In genomic region chr19:19372656-19373416, GRCh38 we compare ENCODE assay signal across 8 cellular contexts. TPM values are rescaled to one million over a fixed set of nuclear protein-coding genes. Genes with fewer than 3 reads are reported as not detected.
A peak's percentile ranks its signal among the peaks of the same experiment; 100 is the strongest.
DNase-seq lines count a peak whose midpoint lies in the region; ATAC-seq and TF ChIP-seq lines count a peak whose summit lies in the region.

No MANE protein-coding gene starts in this region.

- no peaks in the 10 kb centered on the region for H3K36me3 ChIP-seq in heart right ventricle

- H2BK20ac ChIP-seq in H9 (ENCODE audit: low read depth, low read length, poor library complexity, severe bottlenecking): no peak overlapping the region

- no peak overlapping the region for H2BK12ac ChIP-seq in H9 (ENCODE audit: insufficient read length, low read depth, low read length)

- no peaks in the 10 kb centered on the region for H4K20me1 ChIP-seq in H9 (ENCODE audit: control insufficient read depth, insufficient read depth, insufficient read length)

- no CpG with 5 or more reads among the region's 8 CpGs for WGBS in H9 (ENCODE audit: extremely low coverage, insufficient read length, low lambda C conversion rate)
- WGBS in heart right ventricle, 2 donors: 50 to 62% methylated on average over 8 of the region's 8 CpGs

- H3K9ac ChIP-seq in H9 (ENCODE audit: extremely low read depth, insufficient read length, low read length): no peak overlapping the region

- H4K8ac ChIP-seq in H9 (replicated peaks; ENCODE audit: insufficient read length, low read depth, low read length): no peak overlapping the region

- no peak overlapping the region for H4K5ac ChIP-seq in H9 (ENCODE audit: insufficient read length, low read depth, low read length)

- intact Hi-C loops in heart right ventricle (cut with DNase I): no loop called here

- TF ChIP-seq POLR2A in NB4 (IDR thresholded peaks at IDR 0.05; ENCODE audit: extremely low read depth, insufficient read length): peak; percentile 25

- no peak overlapping the region for H2AK5ac ChIP-seq in H9 (ENCODE audit: insufficient read length, low read length)

- no peak overlapping the region for H3K18ac ChIP-seq in H9 (ENCODE audit: insufficient read length, low read depth, low read length)

- no peak overlapping the region for H3K4me2 ChIP-seq in H9 (ENCODE audit: insufficient read depth, insufficient read length, low read length)

- H3K27me3 Mint-ChIP-seq in H9 (ENCODE audit: low read depth): no peaks in the 10 kb centered on the region
- H3K27me3 Mint-ChIP-seq in activated CD8-positive, alpha-beta T cell treated with anti-CD3 and anti-CD28 coated beads, Interleukin-2, amount 10 ng/mL, durations not matched to agents 7 days and 5 days (ENCODE audit: low read depth): no peaks in the 10 kb centered on the region

- H4K91ac ChIP-seq in H9 (ENCODE audit: insufficient read length, low read depth, low read length): no peak overlapping the region

- H3K27me3 ChIP-seq in H9 (ENCODE audit: insufficient read depth, low read length): no peaks in the 10 kb centered on the region
- no peaks in the 10 kb centered on the region for H3K27me3 ChIP-seq in heart right ventricle

- H3K9me3 Mint-ChIP-seq in H9: no peaks in the 10 kb centered on the region
- H3K9me3 Mint-ChIP-seq in activated CD8-positive, alpha-beta T cell treated with anti-CD3 and anti-CD28 coated beads, Interleukin-2, amount 10 ng/mL, durations not matched to agents 7 days and 5 days (ENCODE audit: insufficient read depth): no peaks in the 10 kb centered on the region

- no peak overlapping the region for H2BK120ac ChIP-seq in H9 (ENCODE audit: low read depth, low read length, poor library complexity, severe bottlenecking)

- TF ChIP-seq CTCF in H9 (conservative IDR thresholded peaks at IDR 0.05): no peak
- TF ChIP-seq CTCF in NB4 (IDR thresholded peaks at IDR 0.05; ENCODE audit: low read depth, low read length): no peak
- TF ChIP-seq CTCF in heart right ventricle (IDR thresholded peaks at IDR 0.05): no peak

- no peak overlapping the region for H3K4me3 Mint-ChIP-seq in H9
- peak overlapping the region; percentile 59 for H3K4me3 Mint-ChIP-seq in activated CD8-positive, alpha-beta T cell treated with anti-CD3 and anti-CD28 coated beads, Interleukin-2, amount 10 ng/mL, durations not matched to agents 7 days and 5 days

- H3K14ac ChIP-seq in H9 (ENCODE audit: insufficient read depth, low read length): no peak overlapping the region

- H2AFZ ChIP-seq in H9 (ENCODE audit: low read length): no peak overlapping the region

- no peak overlapping the region for H3T11ph ChIP-seq in H9 (ENCODE audit: low read length)

- no peaks in the 10 kb centered on the region for H3K79me1 ChIP-seq in H9 (ENCODE audit: insufficient read depth, low read depth, low read length, poor library complexity, severe bottlenecking)

- H3K27ac Mint-ChIP-seq in H9: no peak overlapping the region
- H3K27ac Mint-ChIP-seq in activated CD8-positive, alpha-beta T cell treated with anti-CD3 and anti-CD28 coated beads, Interleukin-2, amount 10 ng/mL, durations not matched to agents 7 days and 5 days: peak overlapping the region; percentile 94

- H3K4me3 ChIP-seq in NB4 (ENCODE audit: low read depth, low read length) (peak overlapping the region; percentile 29), heart right ventricle (peak overlapping the region in 2 of 10 donors; percentile 11 to 25)

- H2BK5ac ChIP-seq in H9 (ENCODE audit: insufficient read length, low read length): no peak overlapping the region

- no peak overlapping the region for H3K23ac ChIP-seq in H9 (ENCODE audit: insufficient read length, low read depth, low read length)

- no peak overlapping the region for H3K4ac ChIP-seq in H9 (ENCODE audit: low read depth, low read length)

- H3K23me2 ChIP-seq in H9 (ENCODE audit: insufficient read length, low read depth, low read length, poor library complexity, severe bottlenecking): no peaks in the 10 kb centered on the region

- H3K4me1 ChIP-seq in H9 (ENCODE audit: insufficient read depth, low read length) (peaks cover 3% of the 10 kb centered on the region; the same call in 1 of the 2 replicates), heart right ventricle (peaks cover 5 to 43% (median 17%) of the 10 kb centered on the region in 9 donors)

- DNase-seq in NCI-H2029 (lab: John Stamatoyannopoulos, UW) (peak; percentile 21), NCI-H2029 treated with DMSO at 0.1 percent for 48 hours (lab: John Stamatoyannopoulos, UW) (no peak), H9 (peak; percentile 72), NB4 (ENCODE audit: low read depth) (peak; percentile 94), heart right ventricle (peak; percentile 64 to 80), glomerular visceral epithelial cell (ENCODE audit: extremely low spot score) (no peak)
- DNase-seq in activated CD8-positive, alpha-beta T cell treated with anti-CD3 and anti-CD28 coated beads, Interleukin-2, amount 10 ng/mL, durations not matched to agents 7 days and 5 days: peak; percentile 66
- DNase-seq in stimulated activated CD8-positive, alpha-beta memory T cell treated with anti-CD3 and anti-CD28 coated beads, Interleukin-4, amount 100 ng/mL, for 48 hours: peak; percentile 50

- H3K79me2 ChIP-seq in H9 (ENCODE audit: insufficient read depth, low read length): no peaks in the 10 kb centered on the region

- H3K56ac ChIP-seq in H9 (ENCODE audit: insufficient read length, low read depth, low read length): no peak overlapping the region

- peak; percentile 94 for ATAC-seq in activated CD8-positive, alpha-beta T cell treated with anti-CD3 and anti-CD28 coated beads, Interleukin-2, amount 10 ng/mL, durations not matched to agents 7 days and 5 days
- ATAC-seq in heart right ventricle: peak; percentile 77 to 96 (median 94)

- H3K27ac ChIP-seq in H9 (ENCODE audit: insufficient read length, low read depth, low read length) (no peak overlapping the region), heart right ventricle (peak overlapping the region in 9 of 10 donors; percentile 61 to 90 (median 74))

- POLR2A ChIA-PET in activated CD8-positive, alpha-beta T cell treated with anti-CD3 and anti-CD28 coated beads, Interleukin-2, amount 10 ng/mL, durations not matched to agents 7 days and 5 days (lab: Charles Lee): interaction anchor here (0.7 to 1.7 kb wide), 6 partner anchors 8 to 117 kb away, joined by 3 to 15 read pairs (median 4); partner anchors contain the start of gene GATAD2A

- CTCF ChIA-PET in activated CD8-positive, alpha-beta T cell treated with anti-CD3 and anti-CD28 coated beads, Interleukin-2, amount 10 ng/mL, durations not matched to agents 7 days and 5 days (lab: Charles Lee): interaction anchor here (0.9 to 2.1 kb wide), 9 partner anchors 8 to 180 kb away, joined by 3 to 17 read pairs (median 5); partner anchors contain the start of gene GATAD2A

- H2BK15ac ChIP-seq in H9 (ENCODE audit: low read depth, low read length): no peak overlapping the region

- H3K4me1 Mint-ChIP-seq in H9: peaks cover 8 to 9% of the 10 kb centered on the region in 2 experiments
- H3K4me1 Mint-ChIP-seq in activated CD8-positive, alpha-beta T cell treated with anti-CD3 and anti-CD28 coated beads, Interleukin-2, amount 10 ng/mL, durations not matched to agents 7 days and 5 days (ENCODE audit: low read depth): peaks cover 15% of the 10 kb centered on the region

- H3K9me3 ChIP-seq in H9 (ENCODE audit: control insufficient read depth, low read depth, low read length) (no peaks in the 10 kb centered on the region), heart right ventricle (no peaks in the 10 kb centered on the region)

- H3K36me3 Mint-ChIP-seq in H9 (ENCODE audit: insufficient read depth in 1 of 3, low read depth in 3 of 3): no peaks in the 10 kb centered on the region
- H3K36me3 Mint-ChIP-seq in activated CD8-positive, alpha-beta T cell treated with anti-CD3 and anti-CD28 coated beads, Interleukin-2, amount 10 ng/mL, durations not matched to agents 7 days and 5 days (ENCODE audit: low read depth): no peaks in the 10 kb centered on the region

RNA-seq across cellular contexts. Expression of gene GATAD2A, which starts 32.6 kb away (rescaled TPM):
- total RNA-seq in H9 (2021) (189 and 198 TPM in 2 replicates), heart right ventricle (10 to 100 TPM; 22.1 to 48.5 (median 26.0) TPM)
- total RNA-seq in activated CD8-positive, alpha-beta T cell treated with anti-CD3 and anti-CD28 coated beads, Interleukin-2, amount 10 ng/mL, durations not matched to agents 7 days and 5 days: 100 to 1,000 TPM; 180 TPM
- 10 to 100 TPM in 1 of 2 donors, 1 to 10 TPM in 1; 7.5 to 13.3 TPM for polyA plus RNA-seq in heart right ventricle

RNA-seq across cellular contexts. Expression of gene MAU2, which starts 52.2 kb away (rescaled TPM):
- total RNA-seq in H9 (2021): 48.4 and 55.3 TPM in 2 replicates
- total RNA-seq in activated CD8-positive, alpha-beta T cell treated with anti-CD3 and anti-CD28 coated beads, Interleukin-2, amount 10 ng/mL, durations not matched to agents 7 days and 5 days: 10 to 100 TPM; 67.0 to 67.4 TPM
- 10 to 100 TPM; 29.3 to 48.6 (median 36.7) TPM for total RNA-seq in heart right ventricle
- 10 to 100 TPM; 11.2 to 39.4 TPM for polyA plus RNA-seq in heart right ventricle

RNA-seq across cellular contexts. Expression of gene SUGP1, which starts 52.5 kb away (rescaled TPM):
- total RNA-seq in H9 (2021) (99.7 and 103 TPM in 2 replicates), heart right ventricle (10 to 100 TPM; 33.6 to 50.2 (median 44.8) TPM)
- 10 to 100 TPM; 58.9 to 60.9 TPM for total RNA-seq in activated CD8-positive, alpha-beta T cell treated with anti-CD3 and anti-CD28 coated beads, Interleukin-2, amount 10 ng/mL, durations not matched to agents 7 days and 5 days
- 10 to 100 TPM; 30.1 to 32.0 TPM for polyA plus RNA-seq in heart right ventricle

Comparison
In these comparisons a context has a peak if more than half of its experiments do, and no peak if none do; other contexts are left out.
1. DNase-seq: peak in NCI-H2029 (single experiment), H9 (single experiment), NB4 (single experiment), activated CD8-positive, alpha-beta T cell treated with anti-CD3 and anti-CD28 coated beads, Interleukin-2, amount 10 ng/mL, durations not matched to agents 7 days and 5 days (single experiment), heart right ventricle (2 of 2) and stimulated activated CD8-positive, alpha-beta memory T cell treated with anti-CD3 and anti-CD28 coated beads, Interleukin-4, amount 100 ng/mL, for 48 hours (single experiment); none in NCI-H2029 treated with DMSO at 0.1 percent for 48 hours (single experiment) and glomerular visceral epithelial cell (single experiment).